2 cellular contexts compared by ENCODE assay signal in the genomic region with DNA sequence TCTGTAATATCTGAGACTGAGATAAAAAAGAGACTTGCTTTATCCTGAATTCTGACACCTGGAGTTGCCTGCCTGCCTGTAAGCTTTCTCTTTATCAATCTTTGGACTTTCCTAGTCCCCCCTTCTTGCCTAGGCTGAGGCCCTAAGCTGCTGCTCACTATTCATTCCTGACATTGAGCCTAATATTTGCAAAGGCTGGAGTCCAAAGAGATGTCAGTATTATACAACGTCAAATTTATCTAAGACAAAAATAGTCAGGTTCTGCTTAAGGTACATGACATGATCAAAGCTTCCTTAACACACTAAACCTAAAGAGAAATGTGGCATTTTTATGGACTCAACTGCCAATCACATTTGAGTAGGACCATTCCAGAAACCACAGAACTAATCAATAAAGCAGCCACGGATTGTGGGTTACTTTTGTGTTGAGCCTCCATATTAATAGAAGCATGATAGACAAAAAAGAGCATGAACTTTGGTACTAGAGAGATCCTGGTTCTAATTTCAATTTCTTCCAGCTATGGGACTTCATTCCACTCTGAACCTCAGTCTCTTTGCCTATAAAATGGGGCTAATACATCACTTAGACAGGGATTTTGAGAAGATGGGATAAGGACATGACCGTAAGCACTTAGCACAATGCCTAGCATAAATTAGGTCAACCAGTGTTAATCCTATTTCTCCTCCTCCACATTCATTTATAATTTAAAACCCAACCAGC.
A peak's percentile ranks its signal among the peaks of the same experiment; 100 is the strongest.
TF ChIP-seq lines count a peak whose summit lies in the region.

No MANE protein-coding gene starts in this region.

TF ChIP-seq in IMR-90, 13 proteins besides CTCF, POLR2A, EP300 and RAD21:
- TF ChIP-seq MXI1 (IDR thresholded peaks at IDR 0.05; ENCODE audit: borderline replicate concordance, low read depth, low read length): no peak

TF ChIP-seq in liver, 16 proteins besides CTCF, POLR2A, EP300 and RAD21:
- TF ChIP-seq, protein P1, sequence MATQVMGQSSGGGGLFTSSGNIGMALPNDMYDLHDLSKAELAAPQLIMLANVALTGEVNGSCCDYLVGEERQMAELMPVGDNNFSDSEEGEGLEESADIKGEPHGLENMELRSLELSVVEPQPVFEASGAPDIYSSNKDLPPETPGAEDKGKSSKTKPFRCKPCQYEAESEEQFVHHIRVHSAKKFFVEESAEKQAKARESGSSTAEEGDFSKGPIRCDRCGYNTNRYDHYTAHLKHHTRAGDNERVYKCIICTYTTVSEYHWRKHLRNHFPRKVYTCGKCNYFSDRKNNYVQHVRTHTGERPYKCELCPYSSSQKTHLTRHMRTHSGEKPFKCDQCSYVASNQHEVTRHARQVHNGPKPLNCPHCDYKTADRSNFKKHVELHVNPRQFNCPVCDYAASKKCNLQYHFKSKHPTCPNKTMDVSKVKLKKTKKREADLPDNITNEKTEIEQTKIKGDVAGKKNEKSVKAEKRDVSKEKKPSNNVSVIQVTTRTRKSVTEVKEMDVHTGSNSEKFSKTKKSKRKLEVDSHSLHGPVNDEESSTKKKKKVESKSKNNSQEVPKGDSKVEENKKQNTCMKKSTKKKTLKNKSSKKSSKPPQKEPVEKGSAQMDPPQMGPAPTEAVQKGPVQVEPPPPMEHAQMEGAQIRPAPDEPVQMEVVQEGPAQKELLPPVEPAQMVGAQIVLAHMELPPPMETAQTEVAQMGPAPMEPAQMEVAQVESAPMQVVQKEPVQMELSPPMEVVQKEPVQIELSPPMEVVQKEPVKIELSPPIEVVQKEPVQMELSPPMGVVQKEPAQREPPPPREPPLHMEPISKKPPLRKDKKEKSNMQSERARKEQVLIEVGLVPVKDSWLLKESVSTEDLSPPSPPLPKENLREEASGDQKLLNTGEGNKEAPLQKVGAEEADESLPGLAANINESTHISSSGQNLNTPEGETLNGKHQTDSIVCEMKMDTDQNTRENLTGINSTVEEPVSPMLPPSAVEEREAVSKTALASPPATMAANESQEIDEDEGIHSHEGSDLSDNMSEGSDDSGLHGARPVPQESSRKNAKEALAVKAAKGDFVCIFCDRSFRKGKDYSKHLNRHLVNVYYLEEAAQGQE (IDR thresholded peaks at IDR 0.05): no peak
- no peak for TF ChIP-seq SP1 (IDR thresholded peaks at IDR 0.05)
- TF ChIP-seq HNF4A (conservative IDR thresholded peaks at IDR 0.05): peak in 1 of 2 donors; percentile 31
- no peak for TF ChIP-seq NR2F2 (IDR thresholded peaks at IDR 0.05)
- TF ChIP-seq, protein P2, sequence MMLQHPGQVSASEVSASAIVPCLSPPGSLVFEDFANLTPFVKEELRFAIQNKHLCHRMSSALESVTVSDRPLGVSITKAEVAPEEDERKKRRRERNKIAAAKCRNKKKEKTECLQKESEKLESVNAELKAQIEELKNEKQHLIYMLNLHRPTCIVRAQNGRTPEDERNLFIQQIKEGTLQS (IDR thresholded peaks at IDR 0.05): no peak
- no peak for TF ChIP-seq TAF1 (conservative IDR thresholded peaks at IDR 0.05)
- no peak for TF ChIP-seq FOXA1 (IDR thresholded peaks at IDR 0.05)
TF ChIP-seq in liver: peak in this region for 1.
